In genomic region chr5:143121135-143121474, GRCh38 we compare ENCODE assay signal across 1 cellular context.
TF ChIP-seq lines count a peak whose summit lies in the region.

No MANE protein-coding gene starts in this region.

TF ChIP-seq in H1, 55 proteins besides CTCF, POLR2A, EP300 and RAD21 (continued from another document):
- TF ChIP-seq PHF8 (conservative IDR thresholded peaks at IDR 0.05; ENCODE audit: low read depth, low read length) (no peak), TAF1 (IDR thresholded peaks at IDR 0.05; ENCODE audit: low read depth, low read length) (no peak), SP4 (IDR thresholded peaks at IDR 0.05; ENCODE audit: low read length) (no peak), SP2 (IDR thresholded peaks at IDR 0.05; ENCODE audit: low read length) (no peak), TEAD4 (IDR thresholded peaks at IDR 0.05; ENCODE audit: low read depth, low read length) (no peak), FOSL1 (IDR thresholded peaks at IDR 0.05; ENCODE audit: insufficient read depth, low read depth, low read length) (no peak), BRCA1 (IDR thresholded peaks at IDR 0.05; ENCODE audit: low read depth, low read length) (no peak), RBBP5 (IDR thresholded peaks at IDR 0.05; ENCODE audit: borderline replicate concordance, low read depth, low read length) (no peak), CEBPB (IDR thresholded peaks at IDR 0.05; ENCODE audit: low read depth, low read length) (no peak), SAP30 (IDR thresholded peaks at IDR 0.05; ENCODE audit: insufficient read depth, insufficient replicate concordance, low read length) (no peak), NRF1 (IDR thresholded peaks at IDR 0.05; ENCODE audit: low read depth, low read length) (no peak), NANOG (IDR thresholded peaks at IDR 0.05; ENCODE audit: insufficient read depth, low read depth, low read length, poor library complexity, severe bottlenecking) (no peak)
